5 cellular contexts compared by ENCODE assay signal in genomic region chr2:28525481-28525880, GRCh38. TPM values are rescaled to one million over a fixed set of nuclear protein-coding genes. Genes with fewer than 3 reads are reported as not detected.
"Had no signal": no experiment of that assay in that cellular context is flagged by ENCODE, and none has a peak within 500 bp of the region (broad histone marks: within the 10 kb centered on the region; RNA-seq: fewer than 3 reads in every experiment).

No MANE protein-coding gene starts in this region.

- DNase-seq: H9, HCEC 1CT, IMR-90 had no signal

- H3K4me2 ChIP-seq: GM23338 had no signal

- H3K4me3 Mint-ChIP-seq: GM23338, H9 had no signal

- H3K27ac Mint-ChIP-seq: GM23338 had no signal

- H2AFZ ChIP-seq: GM23338 had no signal

- H3K4me3 ChIP-seq: GM23338 had no signal

- H3K9me3 Mint-ChIP-seq: GM23338, H9 had no signal

RNA-seq across cellular contexts. Expression of gene PLB1, which starts 29.6 kb away (rescaled TPM):
- total RNA-seq: H9, HT-29 had no signal
